ENCODE assay signal across 33 cellular contexts in genomic region chr18:75164479-75164878, GRCh38.
"Had no signal": no experiment of that assay in that cellular context is flagged by ENCODE, and none has a peak within 500 bp of the region (broad histone marks: within the 10 kb centered on the region; RNA-seq: fewer than 3 reads in every experiment).

No MANE protein-coding gene starts in this region.

- H3K27me3 Mint-ChIP-seq: stimulated activated naive CD8-positive, alpha-beta T cell treated with anti-CD3 and anti-CD28 coated beads, Interleukin-15, amount 100 ng/mL, for 72 hours had no signal

- H3K36me3 ChIP-seq: neutrophil, ovary, right lobe of liver, sigmoid colon, spleen, suprapubic skin, tibial artery, transverse colon, upper lobe of right lung, vagina had no signal

- H3K27ac Mint-ChIP-seq: naive thymus-derived CD8-positive, alpha-beta T cell; natural killer cell treated with Interleukin-12 subunit alpha and Interleukin-12 subunit beta and Interleukin-15 and Interleukin-18, amount 100 ng/mL, for 72 hours; nephron progenitor cell; progenitor cell of endocrine pancreas; stimulated activated memory B cell treated with anti-CD40 and anti-IgM and Interleukin-4, amounts not matched to agents 10 μg/mL and 1 μg/mL and 100 μg/mL, for 72 hours; stimulated activated naive CD8-positive, alpha-beta T cell treated with anti-CD3 and anti-CD28 coated beads, Interleukin-15, amount 100 ng/mL, for 72 hours; type B pancreatic cell had no signal

- H3K4me3 Mint-ChIP-seq: naive thymus-derived CD8-positive, alpha-beta T cell; natural killer cell treated with Interleukin-12 subunit alpha and Interleukin-12 subunit beta and Interleukin-15 and Interleukin-18, amount 100 ng/mL, for 72 hours; nephron progenitor cell; neural crest cell; stimulated activated memory B cell treated with anti-CD40 and anti-IgM and Interleukin-4, amounts not matched to agents 10 μg/mL and 1 μg/mL and 100 μg/mL, for 72 hours; stimulated activated naive CD8-positive, alpha-beta T cell treated with anti-CD3 and anti-CD28 coated beads, Interleukin-15, amount 100 ng/mL, for 72 hours; type B pancreatic cell had no signal

- H3K36me3 Mint-ChIP-seq: natural killer cell treated with Interleukin-12 subunit alpha and Interleukin-12 subunit beta and Interleukin-15 and Interleukin-18, amount 100 ng/mL, for 72 hours; stimulated activated memory B cell treated with anti-CD40 and anti-IgM and Interleukin-4, amounts not matched to agents 10 μg/mL and 1 μg/mL and 100 μg/mL, for 72 hours had no signal

- H3K9me3 Mint-ChIP-seq: natural killer cell treated with Interleukin-12 subunit alpha and Interleukin-12 subunit beta and Interleukin-15 and Interleukin-18, amount 100 ng/mL, for 72 hours; neural crest cell; stimulated activated memory B cell treated with anti-CD40 and anti-IgM and Interleukin-4, amounts not matched to agents 10 μg/mL and 1 μg/mL and 100 μg/mL, for 72 hours; stimulated activated naive CD8-positive, alpha-beta T cell treated with anti-CD3 and anti-CD28 coated beads, Interleukin-15, amount 100 ng/mL, for 72 hours had no signal

- H3K9me3 ChIP-seq: neutrophil, ovary, psoas muscle, right lobe of liver, sigmoid colon, spleen, suprapubic skin, testis, transverse colon, upper lobe of right lung, vagina had no signal

- H2AFZ ChIP-seq: parathyroid adenoma had no signal

- H3K27me3 ChIP-seq: ovary, right lobe of liver, sigmoid colon, suprapubic skin, testis, tibial artery, transverse colon, upper lobe of right lung, vagina had no signal

- H3K4me3 ChIP-seq: ovary, psoas muscle, right lobe of liver, sigmoid colon, spleen, suprapubic skin, testis, tibial artery, transverse colon, upper lobe of right lung, vagina had no signal

- H3K79me2 ChIP-seq: parathyroid adenoma had no signal

- DNase-seq: nephron progenitor cell; nucleus accumbens; ovary; posterior cingulate gyrus; psoas muscle; right cardiac atrium; sigmoid colon; small intestine; spleen; stimulated activated CD4-positive, alpha-beta T cell treated with anti-CD3 and anti-CD28 coated beads, Interleukin-12 subunit alpha, Interleukin-12 subunit beta, amount 100 ng/mL, for 4 hours; stimulated activated CD4-positive, alpha-beta T cell treated with anti-CD3 and anti-CD28 coated beads, Interleukin-1b, Interleukin-23, amount 100 ng/mL, for 48 hours; stimulated activated CD4-positive, alpha-beta T cell treated with anti-CD3 and anti-CD28 coated beads, Interleukin-4, amount 100 ng/mL, for 1 hour; stimulated activated CD4-positive, alpha-beta T cell treated with anti-CD3 and anti-CD28 coated beads, Interleukin-4, amount 100 ng/mL, for 4 hours; stimulated activated CD8-positive, alpha-beta memory T cell treated with anti-CD3 and anti-CD28 coated beads, Interleukin-4, amount 100 ng/mL, for 48 hours; stimulated activated naive CD4-positive, alpha-beta T cell; stimulated activated naive CD8-positive, alpha-beta T cell treated with anti-CD3 and anti-CD28 coated beads, Interleukin-15, amount 100 ng/mL, for 72 hours; stimulated activated naive CD8-positive, alpha-beta T cell treated with anti-CD3 and anti-CD28 coated beads, Interleukin-15, Interleukin-2, amounts not matched to agents 100 U/mL and 50 U/mL, for 24 hours; substantia nigra; testis; tibial artery; transverse colon; upper lobe of right lung had no signal

- H3K27ac ChIP-seq: neutrophil, ovary, parathyroid adenoma, psoas muscle, right lobe of liver, sigmoid colon, spleen, suprapubic skin, testis, tibial artery, transverse colon, upper lobe of right lung, vagina had no signal

- H3K4me1 ChIP-seq: parathyroid adenoma, right lobe of liver, suprapubic skin, testis, upper lobe of right lung, vagina had no signal

- H3K9ac ChIP-seq: parathyroid adenoma had no signal
